Comparison of ENCODE assay signal across 17 cellular contexts in the genomic region with DNA sequence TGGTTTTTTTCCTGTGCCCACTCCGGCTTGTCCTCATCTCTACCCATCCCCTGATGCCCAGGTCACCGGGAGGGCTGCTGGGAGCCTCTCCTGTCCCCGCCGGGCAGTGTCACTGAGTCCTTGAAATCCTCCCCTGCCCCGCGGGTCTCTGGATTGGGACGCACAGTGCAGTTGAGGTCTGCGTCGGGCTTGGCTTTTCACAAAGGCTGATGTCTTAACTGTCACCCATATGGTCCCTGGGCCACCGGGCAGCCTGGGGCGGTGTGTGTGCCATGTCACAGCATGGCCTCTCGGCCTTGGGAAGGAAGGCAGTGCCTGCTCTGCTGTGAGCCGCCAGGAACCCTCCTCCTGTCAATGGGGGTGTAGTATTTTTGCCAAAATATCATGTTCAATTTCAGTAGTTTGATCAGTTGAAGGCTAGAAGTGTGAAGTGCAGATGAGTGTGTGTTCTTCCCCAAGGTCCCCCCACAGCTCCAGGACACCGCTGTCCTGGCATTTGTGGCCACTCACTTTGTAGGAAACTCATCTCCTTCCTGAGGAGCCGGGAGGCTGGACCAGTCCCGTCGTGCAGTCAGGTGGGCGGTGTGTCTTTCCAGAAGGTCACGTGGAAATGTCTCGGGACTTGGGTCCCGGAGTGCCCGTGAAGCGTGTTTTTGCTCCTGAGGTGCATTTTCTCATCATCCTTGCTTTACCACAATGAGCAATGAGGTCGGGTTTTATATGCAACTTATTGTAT.
"Had no signal": no experiment of that assay in that cellular context is flagged by ENCODE, and none has a peak within 500 bp of the region (broad histone marks: within the 10 kb centered on the region; RNA-seq: fewer than 3 reads in every experiment).

No MANE protein-coding gene starts in this region.

- DNase-seq: central memory CD4-positive, alpha-beta T cell; cortex of kidney; dorsolateral prefrontal cortex; effector CD8-positive, alpha-beta T cell; left cardiac atrium; left ventricle myocardium inferior; mesendoderm; naive thymus-derived CD4-positive, alpha-beta T cell; retina; spleen; stimulated activated CD4-positive, alpha-beta T cell treated with anti-CD3 and anti-CD28 coated beads, Interleukin-2, amount 100 ng/mL, for 24 hours; stimulated activated CD4-positive, alpha-beta T cell treated with anti-CD3 and anti-CD28 coated beads, Interleukin-4, amount 100 ng/mL, for 4 hours; stimulated activated naive B cell treated with anti-CD40 and anti-IgM and Interleukin-4, amounts not matched to agents 10 μg/mL and 1 μg/mL and 100 μg/mL, for 72 hours; stimulated activated naive CD8-positive, alpha-beta T cell treated with anti-CD3 and anti-CD28 coated beads, Interleukin-15, amount 100 ng/mL, for 72 hours; transverse colon had no signal

- H3K9me3 ChIP-seq: left ventricle myocardium inferior, spleen, thoracic aorta, transverse colon had no signal

- H3K27me3 ChIP-seq: dorsolateral prefrontal cortex, transverse colon had no signal

- H3K9me3 Mint-ChIP-seq: naive thymus-derived CD4-positive, alpha-beta T cell; stimulated activated naive CD8-positive, alpha-beta T cell treated with anti-CD3 and anti-CD28 coated beads, Interleukin-15, amount 100 ng/mL, for 72 hours had no signal

- H3K27ac Mint-ChIP-seq: naive thymus-derived CD4-positive, alpha-beta T cell; stimulated activated naive CD8-positive, alpha-beta T cell treated with anti-CD3 and anti-CD28 coated beads, Interleukin-15, amount 100 ng/mL, for 72 hours had no signal

- H3K4me1 Mint-ChIP-seq: naive thymus-derived CD4-positive, alpha-beta T cell; stimulated activated naive CD8-positive, alpha-beta T cell treated with anti-CD3 and anti-CD28 coated beads, Interleukin-15, amount 100 ng/mL, for 72 hours had no signal

- ATAC-seq: left cardiac atrium; naive thymus-derived CD4-positive, alpha-beta T cell; stimulated activated naive CD8-positive, alpha-beta T cell treated with anti-CD3 and anti-CD28 coated beads, Interleukin-15, amount 100 ng/mL, for 72 hours had no signal

- H3K4me3 ChIP-seq: dorsolateral prefrontal cortex, left ventricle myocardium inferior, lung, spleen, thoracic aorta, transverse colon had no signal

- H3K4me3 Mint-ChIP-seq: naive thymus-derived CD4-positive, alpha-beta T cell; stimulated activated naive CD8-positive, alpha-beta T cell treated with anti-CD3 and anti-CD28 coated beads, Interleukin-15, amount 100 ng/mL, for 72 hours had no signal

- H3K27ac ChIP-seq: left ventricle myocardium inferior, spleen, transverse colon had no signal

- H3K4me1 ChIP-seq: left ventricle myocardium inferior, transverse colon had no signal
